In genomic region chr9:128160603-128160987, GRCh38 we compare ENCODE assay signal across 7 cellular contexts. TPM values are rescaled to one million over a fixed set of nuclear protein-coding genes. Genes with fewer than 3 reads are reported as not detected.
DNase-seq lines count a peak whose midpoint lies in the region; ATAC-seq lines count a peak whose summit lies in the region.

No MANE protein-coding gene starts in this region.

- H3K27ac ChIP-seq in ectodermal cell (ENCODE audit: insufficient read depth, low read depth, low read length, poor library complexity, severe bottlenecking) (no peak overlapping the region), muscle layer of colon (ENCODE audit: low read depth, low read length) (peak overlapping the region; percentile 61)

- H3K9me3 ChIP-seq in ectodermal cell (ENCODE audit: control insufficient read depth, low read length) (no peaks in the 10 kb centered on the region), muscle layer of colon (ENCODE audit: low read length) (no peaks in the 10 kb centered on the region)

- ATAC-seq in GM18868 (IDR thresholded peaks at IDR 0.05; ENCODE audit: unreplicated experiment) (peak; percentile 11), HG03442 (IDR thresholded peaks at IDR 0.05; ENCODE audit: unreplicated experiment) (peak; percentile 10), GM21367 (IDR thresholded peaks at IDR 0.05; ENCODE audit: unreplicated experiment) (no peak)

- peaks cover 3% of the 10 kb centered on the region for H3K4me1 ChIP-seq in ectodermal cell (ENCODE audit: control insufficient read depth, insufficient read depth, low read length)
- H3K4me1 ChIP-seq in muscle layer of colon (ENCODE audit: insufficient read depth, low read length) = peaks cover 8% of the 10 kb centered on the region

- H3K27me3 ChIP-seq in ectodermal cell (ENCODE audit: control insufficient read depth, insufficient read depth, low read length, poor library complexity, severe bottlenecking) = no peaks in the 10 kb centered on the region
- H3K27me3 ChIP-seq in muscle layer of colon (ENCODE audit: control insufficient read depth in 1 of 2, insufficient read depth in 2 of 2, low read length in 2 of 2) = no peaks in the 10 kb centered on the region

- H3K4me3 ChIP-seq in ectodermal cell (ENCODE audit: insufficient read depth, low read depth, low read length) (peak overlapping the region; percentile 76), muscle layer of colon (ENCODE audit: low read depth in 1 of 2, low read length in 2 of 2) (peak overlapping the region; percentile 66 to 80)

- DNase-seq in activated CD4-positive, alpha-beta T cell treated with anti-CD3 and anti-CD28 coated beads for 48 hours = peak; percentile 71
- DNase-seq in stimulated activated naive CD4-positive, alpha-beta T cell treated with Interleukin-2 at 50 U/mL for 16 hours (lab: John Stamatoyannopoulos, UW) = peak; percentile 56

- H3K36me3 ChIP-seq in ectodermal cell (ENCODE audit: control insufficient read depth, insufficient read depth, low read length) = peaks cover 8% of the 10 kb centered on the region
- H3K36me3 ChIP-seq in muscle layer of colon (ENCODE audit: insufficient read depth, low read length) = peaks cover 28% of the 10 kb centered on the region

- peak overlapping the region; percentile 51 for H3K9ac ChIP-seq in muscle layer of colon (ENCODE audit: low read length)

- WGBS in ectodermal cell, 2 experiments = 2% methylated on average over 23 of the region's 23 CpGs

RNA-seq across cellular contexts. Expression of gene BBLN, which starts 0.5 kb away (rescaled TPM):
- polyA plus RNA-seq in ectodermal cell (2013, experiment 1 of 4) = 93.9 TPM
- 86.0 TPM for polyA plus RNA-seq in ectodermal cell (2013, experiment 2 of 4)
- 114 TPM for polyA plus RNA-seq in ectodermal cell (2013, experiment 3 of 4)
- 123 TPM for polyA plus RNA-seq in ectodermal cell (2013, experiment 4 of 4)

RNA-seq across cellular contexts. Expression of gene LCN2, which starts 11.3 kb away (rescaled TPM):
- polyA plus RNA-seq in ectodermal cell (2013, experiment 1 of 4) = not detected
- not detected for polyA plus RNA-seq in ectodermal cell (2013, experiment 2 of 4)
- not detected for polyA plus RNA-seq in ectodermal cell (2013, experiment 3 of 4)
- polyA plus RNA-seq in ectodermal cell (2013, experiment 4 of 4) = not detected

RNA-seq across cellular contexts. Expression of gene CIZ1, which starts 30.8 kb away (rescaled TPM):
- 132 TPM for polyA plus RNA-seq in ectodermal cell (2013, experiment 1 of 4)
- 119 TPM for polyA plus RNA-seq in ectodermal cell (2013, experiment 2 of 4)
- polyA plus RNA-seq in ectodermal cell (2013, experiment 3 of 4) = 92.4 TPM
- 117 TPM for polyA plus RNA-seq in ectodermal cell (2013, experiment 4 of 4)

RNA-seq across cellular contexts. Expression of gene PTGES2, which starts 33.1 kb away (rescaled TPM):
- 48.7 TPM for polyA plus RNA-seq in ectodermal cell (2013, experiment 1 of 4)
- 48.7 TPM for polyA plus RNA-seq in ectodermal cell (2013, experiment 2 of 4)
- 35.3 TPM for polyA plus RNA-seq in ectodermal cell (2013, experiment 3 of 4)
- 41.3 TPM for polyA plus RNA-seq in ectodermal cell (2013, experiment 4 of 4)

RNA-seq across cellular contexts. Expression of gene DNM1, which starts 42.6 kb away (rescaled TPM):
- 135 TPM for polyA plus RNA-seq in ectodermal cell (2013, experiment 1 of 4)
- 159 TPM for polyA plus RNA-seq in ectodermal cell (2013, experiment 2 of 4)
- 82.2 TPM for polyA plus RNA-seq in ectodermal cell (2013, experiment 3 of 4)
- polyA plus RNA-seq in ectodermal cell (2013, experiment 4 of 4) = 99.2 TPM
